18 cellular contexts compared by ENCODE assay signal in genomic region chr7:33918401-33919120, GRCh38.
"Had no signal": no experiment of that assay in that cellular context is flagged by ENCODE, and none has a peak within 500 bp of the region (broad histone marks: within the 10 kb centered on the region; RNA-seq: fewer than 3 reads in every experiment).

No MANE protein-coding gene starts in this region.

- DNase-seq: activated CD4-positive, alpha-beta T cell treated with anti-CD3 and anti-CD28 coated beads, Interleukin-2, amount 10 ng/mL, durations not matched to agents 24 days and 14 days; activated CD8-positive, alpha-beta T cell treated with anti-CD3 and anti-CD28 coated beads for 36 hours; activated naive CD4-positive, alpha-beta T cell treated with Interleukin-2 at 50 U/mL for 16 hours; activated naive CD8-positive, alpha-beta T cell treated with anti-CD3 and anti-CD28 coated beads, Interleukin-2, amount 10 ng/mL, durations not matched to agents 7 days and 5 days; activated T-cell treated with anti-CD3 and anti-CD28 coated beads, Interleukin-2, amount 50 U/mL, for 1 hour; central memory CD4-positive, alpha-beta T cell; colonic mucosa; foreskin melanocyte; head of caudate nucleus; kidney; nephron progenitor cell; nucleus accumbens; sigmoid colon; stimulated activated CD4-positive, alpha-beta T cell treated with anti-CD3 and anti-CD28 coated beads, Interleukin-4, amount 100 ng/mL, for 24 hours; stomach; trophoblast cell had no signal

- H3K4me1 ChIP-seq: colonic mucosa, sigmoid colon had no signal

- H3K27me3 ChIP-seq: colonic mucosa, sigmoid colon, stomach had no signal

- H3K4me3 ChIP-seq: colonic mucosa, sigmoid colon, stomach had no signal

- ATAC-seq: activated CD8-positive, alpha-beta T cell treated with anti-CD3 and anti-CD28 coated beads for 36 hours; left lobe of liver; stimulated activated effector memory CD8-positive, alpha-beta T cell treated with anti-CD3 and anti-CD28 coated beads, Interleukin-12 subunit alpha, Interleukin-12 subunit beta, amount 100 ng/mL, for 72 hours had no signal

- H3K27ac ChIP-seq: colonic mucosa, sigmoid colon, stomach had no signal

- H3K9me3 ChIP-seq: colonic mucosa, sigmoid colon, stomach had no signal

- H3K36me3 ChIP-seq: colonic mucosa, sigmoid colon, stomach had no signal
